Comparison of ENCODE assay signal across 8 cellular contexts in genomic region chr14:22112004-22112403, GRCh38.
DNase-seq lines count a peak whose midpoint lies in the region; ATAC-seq and TF ChIP-seq lines count a peak whose summit lies in the region.

No MANE protein-coding gene starts in this region.

- H3K36me3 ChIP-seq in gastroesophageal sphincter: no peaks in the 10 kb centered on the region
- no peaks in the 10 kb centered on the region for H3K36me3 ChIP-seq in transverse colon

- H3K9me3 ChIP-seq in H9 (ENCODE audit: control insufficient read depth, low read depth, low read length): no peaks in the 10 kb centered on the region
- no peaks in the 10 kb centered on the region for H3K9me3 ChIP-seq in gastroesophageal sphincter
- no peaks in the 10 kb centered on the region for H3K9me3 ChIP-seq in transverse colon

- no peak overlapping the region for H3K27ac ChIP-seq in H9 (ENCODE audit: insufficient read length, low read depth, low read length)
- no peak overlapping the region for H3K27ac ChIP-seq in gastroesophageal sphincter
- no peak overlapping the region for H3K27ac ChIP-seq in transverse colon

- H3K79me2 ChIP-seq in H9 (ENCODE audit: insufficient read depth, low read length): no peaks in the 10 kb centered on the region

- H3K4me2 ChIP-seq in H9 (ENCODE audit: insufficient read depth, insufficient read length, low read length): no peak overlapping the region

- H4K91ac ChIP-seq in H9 (ENCODE audit: insufficient read length, low read depth, low read length): no peak overlapping the region

- H2BK120ac ChIP-seq in H9 (ENCODE audit: low read depth, low read length, poor library complexity, severe bottlenecking): no peak overlapping the region

- in situ Hi-C loops in transverse colon (cut with MboI; ENCODE audit: low pct_ligation_motif_present in 1 of 4, low pct_unique_long_range_greater_than_20kb in 1 of 4, low sequenced_read_pairs in 3 of 4): no loop called here

- H3K27me3 Mint-ChIP-seq in H9 (ENCODE audit: low read depth): peaks cover 2% of the 10 kb centered on the region; the same call in 1 of the 2 replicates
- H3K27me3 Mint-ChIP-seq in activated CD4-positive, alpha-beta memory T cell treated with anti-CD3 and anti-CD28 coated beads for 36 hours: no peaks in the 10 kb centered on the region

- no peak overlapping the region for H2BK15ac ChIP-seq in H9 (ENCODE audit: low read depth, low read length)

- no peak overlapping the region for H2AK5ac ChIP-seq in H9 (ENCODE audit: insufficient read length, low read length)

- intact Hi-C loops in activated CD4-positive, alpha-beta memory T cell treated with anti-CD3 and anti-CD28 coated beads for 36 hours (cut with micrococcal nuclease): no loop called here
- intact Hi-C loops in transverse colon (cut with DNase I; ENCODE audit: low total_unique reads): no loop called here

- POLR2A ChIA-PET in AG04449 (lab: Yijun Ruan, JAX): no interaction called here
- POLR2A ChIA-PET in activated CD4-positive, alpha-beta memory T cell treated with anti-CD3 and anti-CD28 coated beads for 36 hours (lab: Charles Lee): interaction anchor here (0.6 to 1.6 kb wide), 3 partner anchors 398 to 441 kb away, joined by 3 to 5 read pairs (median 4); no protein-coding TSS in a partner anchor

- no peak for ATAC-seq in gastroesophageal sphincter
- no peak for ATAC-seq in left lobe of liver
- no peak for ATAC-seq in GM21723 (IDR thresholded peaks at IDR 0.05; ENCODE audit: unreplicated experiment)
- ATAC-seq in GM21381 (IDR thresholded peaks at IDR 0.05; ENCODE audit: unreplicated experiment): no peak

- H4K5ac ChIP-seq in H9 (ENCODE audit: insufficient read length, low read depth, low read length): no peak overlapping the region

- no peak overlapping the region for H2AFZ ChIP-seq in H9 (ENCODE audit: low read length)

- no peaks in the 10 kb centered on the region for H3K27me3 ChIP-seq in H9 (ENCODE audit: insufficient read depth, low read length)
- no peaks in the 10 kb centered on the region for H3K27me3 ChIP-seq in gastroesophageal sphincter
- H3K27me3 ChIP-seq in transverse colon: no peaks in the 10 kb centered on the region

- H3K27ac Mint-ChIP-seq in H9: no peak overlapping the region
- peak overlapping the region; percentile 86 for H3K27ac Mint-ChIP-seq in activated CD4-positive, alpha-beta memory T cell treated with anti-CD3 and anti-CD28 coated beads for 36 hours

- DNase-seq in AG04449 (ENCODE audit: low read depth, low spot score) (no peak), H9 (no peak), transverse colon (no peak), left lobe of liver (ENCODE audit: low spot score) (no peak)
- DNase-seq in activated CD4-positive, alpha-beta memory T cell treated with anti-CD3 and anti-CD28 coated beads for 36 hours: peak; percentile 50

- H3K4me3 Mint-ChIP-seq in H9: no peak overlapping the region
- H3K4me3 Mint-ChIP-seq in activated CD4-positive, alpha-beta memory T cell treated with anti-CD3 and anti-CD28 coated beads for 36 hours: peak overlapping the region; percentile 74

- H3K79me1 ChIP-seq in H9 (ENCODE audit: insufficient read depth, low read depth, low read length, poor library complexity, severe bottlenecking): no peaks in the 10 kb centered on the region

- no peak for TF ChIP-seq EP300 in gastroesophageal sphincter (IDR thresholded peaks at IDR 0.05)
- no peak for TF ChIP-seq EP300 in transverse colon (IDR thresholded peaks at IDR 0.05; ENCODE audit: low read depth)

- H3K14ac ChIP-seq in H9 (ENCODE audit: insufficient read depth, low read length): no peak overlapping the region

- H2BK12ac ChIP-seq in H9 (ENCODE audit: insufficient read length, low read depth, low read length): no peak overlapping the region

- H3T11ph ChIP-seq in H9 (ENCODE audit: low read length): no peak overlapping the region

- no peaks in the 10 kb centered on the region for H3K36me3 Mint-ChIP-seq in H9 (ENCODE audit: insufficient read depth in 1 of 3, low read depth in 3 of 3)
- no peaks in the 10 kb centered on the region for H3K36me3 Mint-ChIP-seq in activated CD4-positive, alpha-beta memory T cell treated with anti-CD3 and anti-CD28 coated beads for 36 hours

- peaks cover 0 to 4% of the 10 kb centered on the region in 2 experiments; a peak in 2 of 4 replicates for H3K4me1 Mint-ChIP-seq in H9
- H3K4me1 Mint-ChIP-seq in activated CD4-positive, alpha-beta memory T cell treated with anti-CD3 and anti-CD28 coated beads for 36 hours (ENCODE audit: low read depth): peaks cover 5% of the 10 kb centered on the region

- no peak overlapping the region for H3K18ac ChIP-seq in H9 (ENCODE audit: insufficient read length, low read depth, low read length)

- H4K8ac ChIP-seq in H9 (replicated peaks; ENCODE audit: insufficient read length, low read depth, low read length): no peak overlapping the region

- no peak overlapping the region for H2BK20ac ChIP-seq in H9 (ENCODE audit: low read depth, low read length, poor library complexity, severe bottlenecking)

- no peaks in the 10 kb centered on the region for H3K4me1 ChIP-seq in H9 (ENCODE audit: insufficient read depth, low read length)
- H3K4me1 ChIP-seq in gastroesophageal sphincter: no peaks in the 10 kb centered on the region
- H3K4me1 ChIP-seq in transverse colon: no peaks in the 10 kb centered on the region

- no peaks in the 10 kb centered on the region for H3K23me2 ChIP-seq in H9 (ENCODE audit: insufficient read length, low read depth, low read length, poor library complexity, severe bottlenecking)

- TF ChIP-seq POLR2A in gastroesophageal sphincter (IDR thresholded peaks at IDR 0.05): no peak
- no peak for TF ChIP-seq POLR2A in transverse colon (IDR thresholded peaks at IDR 0.05)

- H4K20me1 ChIP-seq in H9 (ENCODE audit: control insufficient read depth, insufficient read depth, insufficient read length): no peaks in the 10 kb centered on the region

- no peak overlapping the region for H3K4me3 ChIP-seq in AG04449 (ENCODE audit: low read depth, low read length)
- H3K4me3 ChIP-seq in gastroesophageal sphincter: no peak overlapping the region
- no peak overlapping the region for H3K4me3 ChIP-seq in transverse colon

- CTCF ChIA-PET in AG04449 (lab: Yijun Ruan, JAX): interaction anchor here (0.7 to 1.5 kb wide), 4 partner anchors 9 to 31 kb away, joined by 3 to 7 read pairs (median 4); no protein-coding TSS in a partner anchor
- CTCF ChIA-PET in activated CD4-positive, alpha-beta memory T cell treated with anti-CD3 and anti-CD28 coated beads for 36 hours (lab: Charles Lee): interaction anchor here (0.7 to 3.6 kb wide), 8 partner anchors 11 to 458 kb away, joined by 3 to 19 read pairs (median 4); no protein-coding TSS in a partner anchor

- TF ChIP-seq CTCF in AG04449 (IDR thresholded peaks at IDR 0.05; ENCODE audit: insufficient read depth, low read length, missing control alignments) (peak; percentile 19), H9 (conservative IDR thresholded peaks at IDR 0.05) (peak; percentile 80), gastroesophageal sphincter (IDR thresholded peaks at IDR 0.05) (peak in 3 of 4 experiments; percentile 11 to 20 (median 18)), transverse colon (IDR thresholded peaks at IDR 0.05) (peak; percentile 38 to 63 (median 45))

- no peak overlapping the region for H3K56ac ChIP-seq in H9 (ENCODE audit: insufficient read length, low read depth, low read length)

- H3K23ac ChIP-seq in H9 (ENCODE audit: insufficient read length, low read depth, low read length): no peak overlapping the region

- H3K4ac ChIP-seq in H9 (ENCODE audit: low read depth, low read length): no peak overlapping the region

- no peak overlapping the region for H3K9ac ChIP-seq in H9 (ENCODE audit: extremely low read depth, insufficient read length, low read length)

- H2BK5ac ChIP-seq in H9 (ENCODE audit: insufficient read length, low read length): no peak overlapping the region

- WGBS in H9 (ENCODE audit: extremely low coverage, insufficient read length, low lambda C conversion rate): no CpG with 5 or more reads among the region's 3 CpGs
- WGBS in gastroesophageal sphincter (ENCODE audit: low coverage in 1 of 2), 2 donors: 63 to 79% methylated on average over 3 of the region's 3 CpGs
- WGBS in transverse colon (ENCODE audit: low coverage in 1 of 2), 2 donors: 66 to 71% methylated on average over 3 of the region's 3 CpGs

- no peaks in the 10 kb centered on the region for H3K9me3 Mint-ChIP-seq in H9
- H3K9me3 Mint-ChIP-seq in activated CD4-positive, alpha-beta memory T cell treated with anti-CD3 and anti-CD28 coated beads for 36 hours: no peaks in the 10 kb centered on the region

Comparison
In these comparisons a context has a peak if more than half of its experiments do, and no peak if none do; other contexts are left out.
1. CTCF ChIP-seq: peak in every context shown above with its lines; median percentile 80 in H9; 45 in transverse colon; 19 in AG04449; 18 in gastroesophageal sphincter.